16 cellular contexts compared by ENCODE assay signal in genomic region chr18:49907346-49907929, GRCh38.
DNase-seq lines count a peak whose midpoint lies in the region; ATAC-seq and TF ChIP-seq lines count a peak whose summit lies in the region.
"Had no signal": no experiment of that assay in that cellular context is flagged by ENCODE, and none has a peak within 500 bp of the region (broad histone marks: within the 10 kb centered on the region; RNA-seq: fewer than 3 reads in every experiment).

No MANE protein-coding gene starts in this region.

- no peak overlapping the region for H3K27ac Mint-ChIP-seq in nephron progenitor cell
- no peak overlapping the region for H3K27ac Mint-ChIP-seq in progenitor cell of endocrine pancreas
- H3K27ac Mint-ChIP-seq: activated CD8-positive, alpha-beta memory T cell treated with anti-CD3 and anti-CD28 coated beads, Interleukin-2, amount 10 ng/mL, durations not matched to agents 7 days and 5 days had no signal

- peaks cover 6% of the 10 kb centered on the region for H3K27me3 ChIP-seq in A673 (replicated peaks; ENCODE audit: insufficient read depth, low read depth, low read length, poor library complexity)
- H3K27me3 ChIP-seq: uterus had no signal

- H3K4me3 Mint-ChIP-seq in nephron progenitor cell (no peak overlapping the region), progenitor cell of endocrine pancreas (ENCODE audit: low read depth) (no peak overlapping the region)
- H3K4me3 Mint-ChIP-seq: activated CD8-positive, alpha-beta memory T cell treated with anti-CD3 and anti-CD28 coated beads, Interleukin-2, amount 10 ng/mL, durations not matched to agents 7 days and 5 days; activated naive CD4-positive, alpha-beta T cell treated with anti-CD3 and anti-CD28 coated beads, Interleukin-2, amount 50 U/mL, for 24 hours had no signal

- peaks cover 3% of the 10 kb centered on the region for H3K36me3 Mint-ChIP-seq in nephron progenitor cell (ENCODE audit: low read depth)
- H3K36me3 Mint-ChIP-seq in progenitor cell of endocrine pancreas (ENCODE audit: insufficient read depth), result peaks cover 28% of the 10 kb centered on the region
- H3K36me3 Mint-ChIP-seq: activated CD8-positive, alpha-beta memory T cell treated with anti-CD3 and anti-CD28 coated beads, Interleukin-2, amount 10 ng/mL, durations not matched to agents 7 days and 5 days; activated naive CD4-positive, alpha-beta T cell treated with anti-CD3 and anti-CD28 coated beads, Interleukin-2, amount 50 U/mL, for 24 hours had no signal

- TF ChIP-seq CTCF in choroid plexus epithelial cell (conservative IDR thresholded peaks at IDR 0.05; ENCODE audit: low read depth, low read length) (no peak), nephron progenitor cell (IDR thresholded peaks at IDR 0.05) (no peak), progenitor cell of endocrine pancreas (IDR thresholded peaks at IDR 0.05; ENCODE audit: unreplicated experiment) (no peak), A673 (conservative IDR thresholded peaks at IDR 0.05; ENCODE audit: low read depth, low read length) (no peak)

- DNase-seq in H4 (ENCODE audit: low spot score), result peak; percentile 68
- peak; percentile 33 for DNase-seq in NCI-H2107 (lab: John Stamatoyannopoulos, UW)
- peak; percentile 54 for DNase-seq in choroid plexus epithelial cell (ENCODE audit: low read depth)
- DNase-seq in nephron progenitor cell, result peak; percentile 14
- no peak for DNase-seq in EL
- DNase-seq in progenitor cell of endocrine pancreas (ENCODE audit: low spot score, unreplicated experiment), result no peak
- no peak for DNase-seq in A673 (ENCODE audit: low spot score)
- DNase-seq: activated CD8-positive, alpha-beta memory T cell treated with anti-CD3 and anti-CD28 coated beads, Interleukin-2, amount 10 ng/mL, durations not matched to agents 7 days and 5 days; C1 segment of cervical spinal cord; GDM1; mammary epithelial cell; stimulated activated naive CD8-positive, alpha-beta T cell treated with anti-CD3 and anti-CD28 coated beads, Interleukin-15, Interleukin-2, amounts not matched to agents 100 U/mL and 50 U/mL, for 24 hours; uterus had no signal

- H3K27me3 Mint-ChIP-seq in nephron progenitor cell (ENCODE audit: low read depth, poor library complexity) (peaks cover 3% of the 10 kb centered on the region), progenitor cell of endocrine pancreas (peaks cover 27% of the 10 kb centered on the region)
- H3K27me3 Mint-ChIP-seq: activated naive CD4-positive, alpha-beta T cell treated with anti-CD3 and anti-CD28 coated beads, Interleukin-2, amount 50 U/mL, for 24 hours had no signal

- ATAC-seq in GM18873 (IDR thresholded peaks at IDR 0.05; ENCODE audit: low FRiP score, unreplicated experiment), result no peak
- ATAC-seq: activated CD8-positive, alpha-beta memory T cell treated with anti-CD3 and anti-CD28 coated beads, Interleukin-2, amount 10 ng/mL, durations not matched to agents 7 days and 5 days; stimulated activated naive CD8-positive, alpha-beta T cell treated with anti-CD3 and anti-CD28 coated beads, Interleukin-15, Interleukin-2, amounts not matched to agents 100 U/mL and 50 U/mL, for 24 hours had no signal

- H3K27ac ChIP-seq in A673 (ENCODE audit: low read depth, low read length, poor library complexity, severe bottlenecking), result no peak overlapping the region
- H3K27ac ChIP-seq: uterus, VCaP had no signal

- POLR2A ChIA-PET in A673 (lab: Charles Lee; ENCODE audit: low non-redundant PET), result no interaction called here

- no peaks in the 10 kb centered on the region for H3K4me1 ChIP-seq in A673 (ENCODE audit: insufficient read depth, low read length, poor library complexity, severe bottlenecking)
- H3K4me1 ChIP-seq: uterus had no signal

- H3K4me3 ChIP-seq in choroid plexus epithelial cell (ENCODE audit: low read depth, low read length) (no peak overlapping the region), A673 (ENCODE audit: low read depth, low read length, poor library complexity, severe bottlenecking) (no peak overlapping the region)
- H3K4me3 ChIP-seq: uterus had no signal

- H3K9me3 ChIP-seq in A673 (ENCODE audit: low read depth, low read length, poor library complexity, severe bottlenecking), result no peaks in the 10 kb centered on the region
- H3K9me3 ChIP-seq: uterus had no signal

- no peaks in the 10 kb centered on the region for H3K36me3 ChIP-seq in A673 (ENCODE audit: insufficient read depth, low read length, poor library complexity, severe bottlenecking)
- H3K36me3 ChIP-seq: uterus had no signal

- H3K4me1 Mint-ChIP-seq in nephron progenitor cell, result peaks cover 34% of the 10 kb centered on the region
- H3K4me1 Mint-ChIP-seq in progenitor cell of endocrine pancreas (ENCODE audit: low read depth), result peaks cover 14% of the 10 kb centered on the region
- H3K4me1 Mint-ChIP-seq: activated naive CD4-positive, alpha-beta T cell treated with anti-CD3 and anti-CD28 coated beads, Interleukin-2, amount 50 U/mL, for 24 hours had no signal

- H3K9me3 Mint-ChIP-seq in nephron progenitor cell (peaks cover under 1% of the 10 kb centered on the region), progenitor cell of endocrine pancreas (ENCODE audit: low read depth) (no peaks in the 10 kb centered on the region)
- H3K9me3 Mint-ChIP-seq: activated naive CD4-positive, alpha-beta T cell treated with anti-CD3 and anti-CD28 coated beads, Interleukin-2, amount 50 U/mL, for 24 hours had no signal

- no TSS peak for BruUV-seq in A673 (replicated peaks; lab: Mats Ljungman, UMichigan)

- intact Hi-C loops in A673 (cut with micrococcal nuclease; ENCODE audit: unreplicated experiment), result no loop called here

- CTCF ChIA-PET in A673 (lab: Charles Lee), result no interaction called here

Comparison
In these comparisons a context has a peak if more than half of its experiments do, and no peak if none do; other contexts are left out.
1. DNase-seq: peak in H4 (single experiment), NCI-H2107 (single experiment), choroid plexus epithelial cell (single experiment) and nephron progenitor cell (single experiment); none in EL (single experiment), progenitor cell of endocrine pancreas (single experiment) and A673 (single experiment).